ENCODE assay signal across 21 cellular contexts in genomic region chr4:93103042-93103441, GRCh38.
DNase-seq lines count a peak whose midpoint lies in the region; ATAC-seq and TF ChIP-seq lines count a peak whose summit lies in the region.
"Had no signal": no experiment of that assay in that cellular context is flagged by ENCODE, and none has a peak within 500 bp of the region (broad histone marks: within the 10 kb centered on the region; RNA-seq: fewer than 3 reads in every experiment).

No MANE protein-coding gene starts in this region.

- no peaks in the 10 kb centered on the region for H3K9me3 ChIP-seq in HCT116 (ENCODE audit: control insufficient read depth in 1 of 2, insufficient read depth in 1 of 2, low read depth in 1 of 2, low read length in 2 of 2)
- H3K9me3 ChIP-seq in WERI-Rb-1 (ENCODE audit: severe bottlenecking): no peaks in the 10 kb centered on the region
- H3K9me3 ChIP-seq: SJCRH30 had no signal

- intact Hi-C loops in HCT116 (cut with micrococcal nuclease): no loop called here

- no peak overlapping the region for H2BK120ac ChIP-seq in mesendoderm (ENCODE audit: low read depth, low read length)

- H3K23ac ChIP-seq in mesendoderm (ENCODE audit: low read length): no peak overlapping the region

- no peak overlapping the region for H2AK5ac ChIP-seq in mesendoderm (ENCODE audit: low read length)

- H2AFZ ChIP-seq in HCT116 (ENCODE audit: low read depth, low read length, poor library complexity, severe bottlenecking): no peak overlapping the region

- no peak overlapping the region for H4K5ac ChIP-seq in mesendoderm (ENCODE audit: low read length)

- CTCF ChIA-PET in HCT116 (lab: Charles Lee): no interaction called here

- no TSS peak for BruUV-seq in HCT116 (replicated peaks; lab: Mats Ljungman, UMichigan)

- 0 out of 2 replicates have a peak, but pooled peaks have one; percentile 40 for ATAC-seq in HCT116
- ATAC-seq in activated naive CD4-positive, alpha-beta T cell treated with anti-CD3 and anti-CD28 coated beads, Interleukin-2, amount 50 U/mL, for 72 hours: no peak

- H3K9ac ChIP-seq in HCT116 (ENCODE audit: low read length): no peak overlapping the region
- no peak overlapping the region for H3K9ac ChIP-seq in mesendoderm (ENCODE audit: low read length)

- no peak overlapping the region for H3K18ac ChIP-seq in mesendoderm (ENCODE audit: low read length)

- no peak overlapping the region for H3K27ac Mint-ChIP-seq in activated naive CD4-positive, alpha-beta T cell treated with anti-CD3 and anti-CD28 coated beads, Interleukin-2, amount 50 U/mL, for 72 hours

- DNase-seq in A172 (ENCODE audit: low spot score) (peak; percentile 2), HCT116 (ENCODE audit: low read depth, low spot score) (no peak), WERI-Rb-1 (peak; percentile 8), mesendoderm (peak; percentile 72), medulla oblongata (ENCODE audit: extremely low spot score) (no peak), SKM-1 (lab: John Stamatoyannopoulos, UW; ENCODE audit: unreplicated experiment) (no peak)
- no peak for DNase-seq in activated naive CD4-positive, alpha-beta T cell treated with anti-CD3 and anti-CD28 coated beads, Interleukin-2, amount 50 U/mL, for 72 hours (ENCODE audit: low spot score in 2 of 2)
- DNase-seq: 8988T, AML-193, DMS53, EL, H7, NCI-H1105 treated with DMSO at 0.1 percent for 48 hours, NCI-H1694, NCI-H2081, NCI-H2171, NCI-H345, NCI-H524 treated with DMSO at 0.1 percent for 48 hours, SJCRH30 had no signal

- H3K27me3 ChIP-seq in HCT116 (ENCODE audit: insufficient read depth, low read length) (no peaks in the 10 kb centered on the region), WERI-Rb-1 (ENCODE audit: insufficient read depth, low read depth, severe bottlenecking) (no peaks in the 10 kb centered on the region), mesendoderm (ENCODE audit: insufficient read depth, low read length, poor library complexity) (no peaks in the 10 kb centered on the region)
- H3K27me3 ChIP-seq: SJCRH30 had no signal

- H3K4me3 ChIP-seq in HCT116 (replicated peaks in 1 of 2; ENCODE audit: low read depth in 1 of 2, low read length in 2 of 2) (no peak overlapping the region), WERI-Rb-1 (ENCODE audit: low read depth, low read length) (no peak overlapping the region), mesendoderm (ENCODE audit: low read length) (no peak overlapping the region)
- H3K4me3 ChIP-seq: SJCRH30 had no signal

- no peaks in the 10 kb centered on the region for H3K9me2 ChIP-seq in HCT116 (ENCODE audit: insufficient read depth)

- no peak overlapping the region for H2BK5ac ChIP-seq in mesendoderm (ENCODE audit: low read length)

- H3K79me1 ChIP-seq in mesendoderm (ENCODE audit: low read length): no peaks in the 10 kb centered on the region

- H3K27ac ChIP-seq in HCT116 (ENCODE audit: low read depth, low read length) (no peak overlapping the region), WERI-Rb-1 (no peak overlapping the region), mesendoderm (ENCODE audit: low read depth, low read length) (no peak overlapping the region)
- H3K27ac ChIP-seq: C4-2B, SJCRH30 had no signal

- TF ChIP-seq CTCF in HCT116 (IDR thresholded peaks at IDR 0.05 in 2 of 3, conservative IDR thresholded peaks at IDR 0.05 in 1 of 3; ENCODE audit: borderline replicate concordance in 1 of 3, insufficient read depth in 1 of 3, low read depth in 2 of 3, low read length in 2 of 3) (no peak), WERI-Rb-1 (IDR thresholded peaks at IDR 0.05; ENCODE audit: low read depth, low read length) (no peak)

- peaks cover 12 to 14% of the 10 kb centered on the region in 2 donors for H3K9me3 Mint-ChIP-seq in activated naive CD4-positive, alpha-beta T cell treated with anti-CD3 and anti-CD28 coated beads, Interleukin-2, amount 50 U/mL, for 72 hours

- no peaks in the 10 kb centered on the region for H3K79me2 ChIP-seq in HCT116 (ENCODE audit: insufficient read depth, low read length)
- H3K79me2 ChIP-seq in mesendoderm (ENCODE audit: control insufficient read depth, insufficient read depth, low read length): no peaks in the 10 kb centered on the region

- no peaks in the 10 kb centered on the region for H4K20me1 ChIP-seq in HCT116 (ENCODE audit: insufficient read depth)

- H3K36me3 Mint-ChIP-seq in activated naive CD4-positive, alpha-beta T cell treated with anti-CD3 and anti-CD28 coated beads, Interleukin-2, amount 50 U/mL, for 72 hours: no peaks in the 10 kb centered on the region
- H3K36me3 Mint-ChIP-seq: IgD-negative memory B cell had no signal

- POLR2A ChIA-PET in HCT116 (lab: Charles Lee): no interaction called here

- H2BK15ac ChIP-seq in mesendoderm (replicated peaks; ENCODE audit: low read depth): no peak overlapping the region

- no peak for TF ChIP-seq POLR2A in HCT116 (IDR thresholded peaks at IDR 0.05; ENCODE audit: borderline replicate concordance, extremely low read depth, insufficient read depth, insufficient read length)

- RAD21 ChIA-PET in HCT116 (lab: Charles Lee; ENCODE audit: low non-redundant PET in 1 of 2, low total read pairs in 2 of 2, uncharacterized antibody in 2 of 2, unreplicated experiment in 2 of 2): no interaction called here

- H4K8ac ChIP-seq in mesendoderm (ENCODE audit: low read depth, low read length): no peak overlapping the region

- H3K36me3 ChIP-seq in HCT116 (ENCODE audit: control insufficient read depth in 1 of 2, insufficient read depth in 2 of 2, low read length in 2 of 2) (no peaks in the 10 kb centered on the region), WERI-Rb-1 (no peaks in the 10 kb centered on the region), mesendoderm (ENCODE audit: control insufficient read depth, insufficient read depth, low read length) (no peaks in the 10 kb centered on the region)
- H3K36me3 ChIP-seq: SJCRH30 had no signal

- H3K4me1 ChIP-seq in HCT116 (ENCODE audit: control insufficient read depth in 1 of 2, insufficient read depth in 2 of 2, low read length in 2 of 2) (no peaks in the 10 kb centered on the region), mesendoderm (ENCODE audit: control insufficient read depth, low read depth, low read length) (no peaks in the 10 kb centered on the region)
- H3K4me1 ChIP-seq: SJCRH30 had no signal

- TF ChIP-seq RAD21 in HCT116 (IDR thresholded peaks at IDR 0.05; ENCODE audit: low read depth): no peak

- no CpG with 5 or more reads among the region's 7 CpGs for WGBS in mesendoderm (ENCODE audit: extremely low coverage, insufficient coverage, low lambda C conversion rate)

- no peak overlapping the region for H3K56ac ChIP-seq in mesendoderm (ENCODE audit: low read length)

- no peak overlapping the region for H3K4ac ChIP-seq in mesendoderm (ENCODE audit: low read depth, low read length)

- H3K4me2 ChIP-seq in HCT116 (ENCODE audit: low read length) (no peak overlapping the region), mesendoderm (ENCODE audit: low read length) (no peak overlapping the region)

TF ChIP-seq in HCT116, 20 proteins besides CTCF, POLR2A, EP300 and RAD21:
- TF ChIP-seq ELF1 (IDR thresholded peaks at IDR 0.05; ENCODE audit: borderline replicate concordance, low read depth): no peak
- no peak for TF ChIP-seq REST (IDR thresholded peaks at IDR 0.05; ENCODE audit: low read depth)
- no peak for TF ChIP-seq YY1 (IDR thresholded peaks at IDR 0.05; ENCODE audit: extremely low read depth, insufficient replicate concordance, low read depth, low read length)
- no peak for TF ChIP-seq ATF3 (IDR thresholded peaks at IDR 0.05)
- TF ChIP-seq JUND (IDR thresholded peaks at IDR 0.05): no peak
- no peak for TF ChIP-seq SIN3A (IDR thresholded peaks at IDR 0.05; ENCODE audit: low read depth)
- TF ChIP-seq ZNF274 (IDR thresholded peaks at IDR 0.05; ENCODE audit: low read depth, low read length): no peak

Comparison
In these comparisons a context has a peak if more than half of its experiments do, and no peak if none do; other contexts are left out.
1. DNase-seq: peak in A172 (single experiment), WERI-Rb-1 (single experiment) and mesendoderm (single experiment); none in HCT116 (single experiment), medulla oblongata (single experiment), SKM-1 (single experiment) and activated naive CD4-positive, alpha-beta T cell treated with anti-CD3 and anti-CD28 coated beads, Interleukin-2, amount 50 U/mL, for 72 hours (0 of 2).